In the genomic region with DNA sequence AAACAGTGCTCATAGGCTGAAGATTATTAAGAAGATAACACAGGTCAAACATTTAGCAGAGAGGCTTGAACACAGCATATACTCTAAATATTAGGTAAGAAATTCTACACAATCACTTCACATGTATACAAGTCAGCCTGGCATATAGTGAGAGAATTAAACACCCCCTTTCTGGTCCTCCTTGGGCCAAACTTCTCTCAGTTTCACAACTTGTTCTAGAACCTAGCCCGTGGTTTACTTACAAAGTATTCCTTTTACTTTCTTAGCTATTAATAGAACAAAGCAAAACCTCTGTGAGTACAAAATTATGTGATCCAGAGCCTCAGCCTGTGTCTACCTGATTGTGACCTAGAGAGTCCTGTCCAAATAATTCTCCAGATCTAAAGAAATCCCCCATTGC, we compare ENCODE assay signal across 10 cellular contexts.
A peak's percentile ranks its signal among the peaks of the same experiment; 100 is the strongest.
DNase-seq lines count a peak whose midpoint lies in the region; ATAC-seq, FAIRE-seq and TF ChIP-seq lines count a peak whose summit lies in the region.
"Had no signal": no experiment of that assay in that cellular context is flagged by ENCODE, and none has a peak within 500 bp of the region (broad histone marks: within the 10 kb centered on the region; RNA-seq: fewer than 3 reads in every experiment).

No MANE protein-coding gene starts in this region.

- CTCF ChIA-PET in MCF 10A (lab: Yijun Ruan, JAX) = interaction anchor here (0.8 to 1.3 kb wide), 3 partner anchors 211 to 549 kb away, joined by 3 read pairs; no protein-coding TSS in a partner anchor
- CTCF ChIA-PET in naive thymus-derived CD4-positive, alpha-beta T cell (lab: Charles Lee) = no interaction called here

- peak overlapping the region; percentile 70 for H3K27ac Mint-ChIP-seq in MCF 10A (ENCODE audit: low read depth, unreplicated experiment)
- H3K27ac Mint-ChIP-seq in naive thymus-derived CD4-positive, alpha-beta T cell = no peak overlapping the region

- no peaks in the 10 kb centered on the region for H3K4me1 ChIP-seq in naive thymus-derived CD4-positive, alpha-beta T cell (ENCODE audit: control insufficient read depth in 2 of 2, insufficient read depth in 2 of 2, low read length in 2 of 2)
- H3K4me1 ChIP-seq in upper lobe of right lung = peaks cover 19% of the 10 kb centered on the region
- H3K4me1 ChIP-seq: colonic mucosa had no signal

- DNase-seq in GM12892 (ENCODE audit: insufficient read length) (no peak), MCF 10A (ENCODE audit: unreplicated experiment) (no peak), substantia nigra (lab: John Stamatoyannopoulos, UW) (no peak), NCI-H510A (lab: John Stamatoyannopoulos, UW) (no peak), upper lobe of right lung (no peak)
- DNase-seq in naive thymus-derived CD4-positive, alpha-beta T cell = no peak
- DNase-seq: colonic mucosa, T1000 had no signal

- intact Hi-C loops in MCF 10A (cut with micrococcal nuclease) (no loop called here), upper lobe of right lung (cut with DNase I) (no loop called here)
- intact Hi-C loops in naive thymus-derived CD4-positive, alpha-beta T cell (cut with micrococcal nuclease) = no loop called here

- H3K4me3 ChIP-seq in naive thymus-derived CD4-positive, alpha-beta T cell (ENCODE audit: low read length) = no peak overlapping the region
- no peak overlapping the region for H3K4me3 ChIP-seq in upper lobe of right lung
- H3K4me3 ChIP-seq: colonic mucosa had no signal

- no peaks in the 10 kb centered on the region for H3K36me3 Mint-ChIP-seq in MCF 10A (ENCODE audit: insufficient read depth, unreplicated experiment)
- peaks cover 0 to 14% (median 0%) of the 10 kb centered on the region in 5 donors for H3K36me3 Mint-ChIP-seq in naive thymus-derived CD4-positive, alpha-beta T cell

- no peaks in the 10 kb centered on the region for H3K9me3 Mint-ChIP-seq in MCF 10A (ENCODE audit: unreplicated experiment)
- peaks cover 0 to 3% (median 0%) of the 10 kb centered on the region in 11 donors for H3K9me3 Mint-ChIP-seq in naive thymus-derived CD4-positive, alpha-beta T cell

- TF ChIP-seq CTCF in MCF 10A (IDR thresholded peaks at IDR 0.05; ENCODE audit: unreplicated experiment) (no peak), upper lobe of right lung (IDR thresholded peaks at IDR 0.05) (no peak)

- no peak overlapping the region for H3K27ac ChIP-seq in substantia nigra (ENCODE audit: low read depth, low read length, poor library complexity, severe bottlenecking)
- H3K27ac ChIP-seq in naive thymus-derived CD4-positive, alpha-beta T cell (ENCODE audit: low read depth, low read length) = no peak overlapping the region
- H3K27ac ChIP-seq in upper lobe of right lung = no peak overlapping the region
- H3K27ac ChIP-seq: colonic mucosa had no signal

- no peaks in the 10 kb centered on the region for H3K27me3 Mint-ChIP-seq in MCF 10A (ENCODE audit: insufficient read depth, unreplicated experiment)
- H3K27me3 Mint-ChIP-seq in naive thymus-derived CD4-positive, alpha-beta T cell = peaks cover 0 to 2% (median 0%) of the 10 kb centered on the region in 5 donors

- no TSS peak for BruUV-seq in MCF 10A (replicated peaks; lab: Mats Ljungman, UMichigan)

- no peak for TF ChIP-seq POLR2A in GM12892 (IDR thresholded peaks at IDR 0.05; ENCODE audit: low read depth, low read length)

- no peaks in the 10 kb centered on the region for H3K4me1 Mint-ChIP-seq in MCF 10A (ENCODE audit: insufficient read depth, unreplicated experiment)
- H3K4me1 Mint-ChIP-seq in naive thymus-derived CD4-positive, alpha-beta T cell = peaks cover 0 to 8% (median 4%) of the 10 kb centered on the region in 7 donors

- peak; percentile 48 for ATAC-seq in GM19455 (IDR thresholded peaks at IDR 0.05; ENCODE audit: unreplicated experiment)
- peak; percentile 79 for ATAC-seq in HG02973 (IDR thresholded peaks at IDR 0.05; ENCODE audit: unreplicated experiment)
- ATAC-seq in naive thymus-derived CD4-positive, alpha-beta T cell = no peak
- ATAC-seq in upper lobe of right lung = no peak

- POLR2A ChIA-PET in MCF 10A (lab: Yijun Ruan, JAX) = no interaction called here
- POLR2A ChIA-PET in naive thymus-derived CD4-positive, alpha-beta T cell (lab: Charles Lee) = no interaction called here

- H3K4me3 Mint-ChIP-seq in MCF 10A (ENCODE audit: unreplicated experiment) = no peak overlapping the region
- no peak overlapping the region for H3K4me3 Mint-ChIP-seq in naive thymus-derived CD4-positive, alpha-beta T cell

- no peaks in the 10 kb centered on the region for H3K27me3 ChIP-seq in naive thymus-derived CD4-positive, alpha-beta T cell (ENCODE audit: control insufficient read depth in 2 of 2, insufficient read depth in 2 of 2, low read length in 2 of 2)
- H3K27me3 ChIP-seq in upper lobe of right lung = no peaks in the 10 kb centered on the region
- H3K27me3 ChIP-seq: colonic mucosa had no signal

- peak; percentile 88 for FAIRE-seq in GM12892 (lab: Jason Lieb, UNC)

- no peaks in the 10 kb centered on the region for H3K36me3 ChIP-seq in naive thymus-derived CD4-positive, alpha-beta T cell (ENCODE audit: control insufficient read depth in 2 of 3, insufficient read depth in 3 of 3, low read length in 3 of 3)
- H3K36me3 ChIP-seq in upper lobe of right lung = no peaks in the 10 kb centered on the region
- H3K36me3 ChIP-seq: colonic mucosa had no signal

- no peaks in the 10 kb centered on the region for H3K9me3 ChIP-seq in naive thymus-derived CD4-positive, alpha-beta T cell (ENCODE audit: control insufficient read depth in 2 of 3, low read length in 3 of 3)
- no peaks in the 10 kb centered on the region for H3K9me3 ChIP-seq in upper lobe of right lung
- H3K9me3 ChIP-seq: colonic mucosa had no signal

Comparison
In these comparisons a context has a peak if more than half of its experiments do, and no peak if none do; other contexts are left out.
1. ATAC-seq: peak in GM19455 (single experiment) and HG02973 (single experiment); none in naive thymus-derived CD4-positive, alpha-beta T cell (single experiment) and upper lobe of right lung (single experiment).